8 cellular contexts compared by ENCODE assay signal in genomic region chr17:18224428-18225120, GRCh38. TPM values are rescaled to one million over a fixed set of nuclear protein-coding genes. Genes with fewer than 3 reads are reported as not detected.
DNase-seq lines count a peak whose midpoint lies in the region; ATAC-seq, FAIRE-seq and TF ChIP-seq lines count a peak whose summit lies in the region.

No MANE protein-coding gene starts in this region.

- TF ChIP-seq CTCF in GM12878 (IDR thresholded peaks at IDR 0.05 in 2 of 3, conservative IDR thresholded peaks at IDR 0.05 in 1 of 3; ENCODE audit: control insufficient read depth in 2 of 3, extremely low read depth in 1 of 3, insufficient read depth in 1 of 3, low read depth in 3 of 3, low read length in 3 of 3) (no peak), keratinocyte (optimal IDR thresholded peaks at IDR 0.05 in 1 of 3, IDR thresholded peaks at IDR 0.05 in 1 of 3, conservative IDR thresholded peaks at IDR 0.05 in 1 of 3; ENCODE audit: extremely low read depth in 1 of 3, insufficient read depth in 2 of 3, low read length in 3 of 3) (no peak), tibial nerve (IDR thresholded peaks at IDR 0.05) (no peak)

- H3K27ac ChIP-seq in GM12878 (ENCODE audit: control insufficient read depth, insufficient read depth) (no peak overlapping the region), keratinocyte (ENCODE audit: control insufficient read depth, insufficient read depth, low read length) (no peak overlapping the region), tibial nerve (peak overlapping the region; percentile 63 to 83 (median 69))

- H2AFZ ChIP-seq in GM12878 (ENCODE audit: control insufficient read depth, low read depth, low read length) = peak overlapping the region; percentile 91
- peak overlapping the region; percentile 91 for H2AFZ ChIP-seq in keratinocyte (ENCODE audit: control insufficient read depth, low read length)

- CTCF ChIA-PET in activated CD4-positive, alpha-beta T cell treated with anti-CD3 and anti-CD28 coated beads, Interleukin-2, amount 10 ng/mL, durations not matched to agents 7 days and 5 days (lab: Charles Lee) = interaction anchor here (0.8 to 1.7 kb wide), 4 partner anchors 12 to 36 kb away, joined by 3 read pairs; no protein-coding TSS in a partner anchor
- CTCF ChIA-PET in GM12878 (lab: Yijun Ruan, JAX) = interaction anchor here (1.3 kb wide), 1 partner anchor 82 kb away, joined by 5 read pairs; no protein-coding TSS in a partner anchor

- H3K4me2 ChIP-seq in GM12878 (ENCODE audit: control insufficient read depth, insufficient read depth) (peak overlapping the region; percentile 67; the same call in 1 of the 2 replicates), keratinocyte (ENCODE audit: control insufficient read depth, extremely low read depth, insufficient read depth, low read depth, low read length) (peak overlapping the region; percentile 85)

- no peaks in the 10 kb centered on the region for H3K9me3 Mint-ChIP-seq in activated CD4-positive, alpha-beta T cell treated with anti-CD3 and anti-CD28 coated beads, Interleukin-2, amount 10 ng/mL, durations not matched to agents 7 days and 5 days

- no peaks in the 10 kb centered on the region for H3K27me3 Mint-ChIP-seq in activated CD4-positive, alpha-beta T cell treated with anti-CD3 and anti-CD28 coated beads, Interleukin-2, amount 10 ng/mL, durations not matched to agents 7 days and 5 days

- TF ChIP-seq POLR2A in GM12878 (IDR thresholded peaks at IDR 0.05; ENCODE audit: low read depth, low read length) (no peak), tibial nerve (IDR thresholded peaks at IDR 0.05) (no peak)

- no peak for FAIRE-seq in GM12878 (lab: Jason Lieb, UNC)
- FAIRE-seq in keratinocyte (lab: Jason Lieb, UNC) = no peak

- TF ChIP-seq EP300 in GM12878 (IDR thresholded peaks at IDR 0.05; ENCODE audit: borderline replicate concordance in 1 of 2, control insufficient read depth in 1 of 2, low read depth in 2 of 2, low read length in 2 of 2) = no peak
- no peak for TF ChIP-seq EP300 in tibial nerve (IDR thresholded peaks at IDR 0.05)

- no peak overlapping the region for H3K4me3 ChIP-seq in GM12878
- peak overlapping the region in 2 of 3 experiments; percentile 48 to 67 for H3K4me3 ChIP-seq in keratinocyte (ENCODE audit: control insufficient read depth in 2 of 3, extremely low read depth in 1 of 3, insufficient read depth in 2 of 3, low read depth in 1 of 3, low read length in 3 of 3)
- peak overlapping the region; percentile 27 to 77 (median 32) for H3K4me3 ChIP-seq in tibial nerve

- no peaks in the 10 kb centered on the region for H3K36me3 Mint-ChIP-seq in activated CD4-positive, alpha-beta T cell treated with anti-CD3 and anti-CD28 coated beads, Interleukin-2, amount 10 ng/mL, durations not matched to agents 7 days and 5 days (ENCODE audit: low read depth)

- DNase-seq in activated CD4-positive, alpha-beta T cell treated with anti-CD3 and anti-CD28 coated beads, Interleukin-2, amount 10 ng/mL, durations not matched to agents 7 days and 5 days = no peak
- DNase-seq in activated CD4-positive, alpha-beta T cell treated with anti-CD3 and anti-CD28 coated beads for 4 hours = no peak
- DNase-seq in GM12878 (ENCODE audit: low read depth, low spot score) (no peak), keratinocyte (ENCODE audit: low read depth, low spot score) (no peak), tibial nerve (ENCODE audit: low spot score in 2 of 2) (no peak), DMS153 treated with DMSO at 0.1 percent for 48 hours (lab: John Stamatoyannopoulos, UW; ENCODE audit: unreplicated experiment) (no peak), D341Med (ENCODE audit: low spot score) (no peak)

- RAD21 ChIA-PET in GM12878 (lab: Charles Lee; ENCODE audit: unreplicated experiment) = no interaction called here

- intact Hi-C loops in GM12878 (cut with micrococcal nuclease; ENCODE audit: unreplicated experiment) = loop anchor here (5.0 kb wide), 1 partner anchor 42 kb away; the partner anchor contains the start of gene ALKBH5

- H3K4me1 ChIP-seq in GM12878 (ENCODE audit: control insufficient read depth, insufficient read depth, low read length) (peaks cover 10% of the 10 kb centered on the region), keratinocyte (ENCODE audit: control insufficient read depth, extremely low read depth, insufficient read depth, low read length) (peaks cover 8% of the 10 kb centered on the region), tibial nerve (peaks cover 0 to 43% (median 16%) of the 10 kb centered on the region in 4 donors)

- in situ Hi-C loops in GM12878 (cut with MboI) = no loop called here

- WGBS in GM12878 (ENCODE audit: insufficient coverage, insufficient replicate concordance, low lambda C conversion rate, missing lambda C conversion rate) = 45% methylated on average over 20 of the region's 21 CpGs
- 33 to 42% methylated on average over 14 to 20 of the region's 21 CpGs for WGBS in tibial nerve, 2 donors

- H3K36me3 ChIP-seq in GM12878 (ENCODE audit: control insufficient read depth in 2 of 2, insufficient read depth in 2 of 2, low read length in 1 of 2) = no peaks in the 10 kb centered on the region
- no peaks in the 10 kb centered on the region for H3K36me3 ChIP-seq in keratinocyte (ENCODE audit: control insufficient read depth in 2 of 2, extremely low read depth in 1 of 2, insufficient read depth in 2 of 2, low read length in 2 of 2)
- no peaks in the 10 kb centered on the region for H3K36me3 ChIP-seq in tibial nerve

- H3K27me3 ChIP-seq in GM12878 (replicated peaks in 1 of 2; ENCODE audit: control insufficient read depth in 2 of 2, insufficient read depth in 2 of 2, low read length in 1 of 2) (no peaks in the 10 kb centered on the region), keratinocyte (ENCODE audit: control insufficient read depth, extremely low read depth, insufficient read depth, low read length) (no peaks in the 10 kb centered on the region), tibial nerve (no peaks in the 10 kb centered on the region)

- SMC1A ChIA-PET in GM12878 (lab: Charles Lee; ENCODE audit: uncharacterized antibody, unreplicated experiment) = interaction anchor here (1.2 kb wide), 1 partner anchor 42 kb away, joined by 3 read pairs; no protein-coding TSS in a partner anchor

- no peak for TF ChIP-seq RAD21 in GM12878 (IDR thresholded peaks at IDR 0.05; ENCODE audit: insufficient read depth, low read depth, low read length)

- H3K4me3 Mint-ChIP-seq in activated CD4-positive, alpha-beta T cell treated with anti-CD3 and anti-CD28 coated beads, Interleukin-2, amount 10 ng/mL, durations not matched to agents 7 days and 5 days = peak overlapping the region; percentile 61

- no TSS peak for BruUV-seq in GM12878 (replicated peaks; lab: Mats Ljungman, UMichigan)

- no peak overlapping the region for H3K9ac ChIP-seq in GM12878 (ENCODE audit: control insufficient read depth, insufficient read depth, low read length)
- peak overlapping the region; percentile 44 for H3K9ac ChIP-seq in keratinocyte (ENCODE audit: control insufficient read depth, extremely low read depth, insufficient read depth, low read length)

- peaks cover 2% of the 10 kb centered on the region for H3K9me1 ChIP-seq in keratinocyte (ENCODE audit: control insufficient read depth, extremely low read depth, insufficient read depth, low read length)

- H3K27ac Mint-ChIP-seq in activated CD4-positive, alpha-beta T cell treated with anti-CD3 and anti-CD28 coated beads, Interleukin-2, amount 10 ng/mL, durations not matched to agents 7 days and 5 days = peak overlapping the region; percentile 36

- ATAC-seq in GM12878 (no peak), GM18870 (IDR thresholded peaks at IDR 0.05; ENCODE audit: unreplicated experiment) (no peak)

- POLR2A ChIA-PET in activated CD4-positive, alpha-beta T cell treated with anti-CD3 and anti-CD28 coated beads, Interleukin-2, amount 10 ng/mL, durations not matched to agents 7 days and 5 days (lab: Charles Lee) = interaction anchor here (0.6 kb wide), 2 partner anchors 9 to 37 kb away, joined by 3 read pairs; no protein-coding TSS in a partner anchor
- POLR2A ChIA-PET in GM12878 (lab: Charles Lee) = interaction anchor here (0.6 to 0.9 kb wide), 2 partner anchors 32 to 35 kb away, joined by 3 to 4 read pairs; no protein-coding TSS in a partner anchor

- dilution Hi-C loops in keratinocyte (cut with MboI; ENCODE audit: extremely low pct_ligation_motif_present, low sequenced_read_pairs) = no loop called here

- no peaks in the 10 kb centered on the region for H3K9me3 ChIP-seq in GM12878 (replicated peaks; ENCODE audit: control insufficient read depth, insufficient read depth, low read length)
- no peaks in the 10 kb centered on the region for H3K9me3 ChIP-seq in keratinocyte (ENCODE audit: control insufficient read depth, low read depth, low read length)
- H3K9me3 ChIP-seq in tibial nerve = no peaks in the 10 kb centered on the region

- peaks cover 28% of the 10 kb centered on the region for H3K4me1 Mint-ChIP-seq in activated CD4-positive, alpha-beta T cell treated with anti-CD3 and anti-CD28 coated beads, Interleukin-2, amount 10 ng/mL, durations not matched to agents 7 days and 5 days

- no peaks in the 10 kb centered on the region for H3K79me2 ChIP-seq in GM12878 (ENCODE audit: control insufficient read depth, insufficient read depth, low read length)
- peaks cover 29% of the 10 kb centered on the region for H3K79me2 ChIP-seq in keratinocyte (ENCODE audit: control insufficient read depth, insufficient read depth, low read length)

- H4K20me1 ChIP-seq in GM12878 (ENCODE audit: control insufficient read depth, insufficient read depth) (no peaks in the 10 kb centered on the region), keratinocyte (ENCODE audit: control insufficient read depth, extremely low read depth, insufficient read depth, low read length) (no peaks in the 10 kb centered on the region)

RNA-seq across cellular contexts. Expression of gene LLGL1, which starts 0.9 kb away (rescaled TPM):
- total RNA-seq in activated CD4-positive, alpha-beta T cell treated with anti-CD3 and anti-CD28 coated beads, Interleukin-2, amount 10 ng/mL, durations not matched to agents 7 days and 5 days = 10 to 100 TPM; 24.7 to 24.9 TPM
- total RNA-seq in GM12878 (2013; cell fraction: nucleolus; rRNA removed) = 3.1 and 3.5 TPM in 2 replicates
- total RNA-seq in GM12878 (2014; rRNA removed) = 5.9 and 7.8 TPM in 2 replicates
- 1.9 and 3.0 TPM in 2 replicates for total RNA-seq in GM12878 (2014; rRNA removed; fragmentation: Illumina TruSeq; extraction: Trizol)
- 8.8 and 9.2 TPM in 2 replicates for total RNA-seq in GM12878 (2021)
- polyA plus RNA-seq in GM12878 (2011; ENCODE audit: low read depth) = 1.3 TPM
- polyA plus RNA-seq in GM12878 (2011; rRNA removed) = 1.5 and 3.7 TPM in 2 replicates
- 6.0 and 9.3 TPM in 2 replicates for polyA plus RNA-seq in GM12878 (2011; cell fraction: cytosol; rRNA removed)
- 6.7 and 10.5 TPM in 2 replicates for polyA plus RNA-seq in GM12878 (2011; cell fraction: nucleus; rRNA removed)
- polyA plus RNA-seq in GM12878 (2012) = 2.8 and 3.0 TPM in 2 replicates
- polyA plus RNA-seq in GM12878 (2014; fragmentation: Illumina TruSeq; extraction: Trizol) = 0.70 and 2.0 TPM in 2 replicates
- under 1 TPM; 0.02 TPM for polyA plus RNA-seq in GM12878 (2014; fragmentation: Nextera tagmentation; extraction: Ambion mirVana)
- polyA plus RNA-seq in GM12878 (2014; rRNA removed) = 8.7 and 9.8 TPM in 2 replicates
- 1 to 10 TPM in 1 of 2 experiments, under 1 TPM in 1; 0.82 to 1.3 TPM for polyA plus RNA-seq in GM12878 (2016; fragmentation: Nextera tagmentation; extraction: Ambion mirVana)
- 3.9 and 8.6 TPM in 2 replicates for polyA minus RNA-seq in GM12878 (2011; rRNA and poly(A)+ RNA removed)
- polyA minus RNA-seq in GM12878 (2011; cell fraction: cytosol; rRNA and poly(A)+ RNA removed) = 3.6 and 4.1 TPM in 2 replicates
- polyA minus RNA-seq in GM12878 (2011; cell fraction: nucleus; rRNA and poly(A)+ RNA removed) = 1.9 and 3.4 TPM in 2 replicates
- polyA plus RNA-seq in keratinocyte = 13.8 to 24.7 TPM (median 22.6 TPM) in 3 replicates
- 4.3 TPM for polyA plus RNA-seq in keratinocyte (2011; ENCODE audit: low read depth)
- 13.0 and 26.4 TPM in 2 replicates for polyA plus RNA-seq in keratinocyte (2011; cell fraction: cytosol; rRNA removed)
- 29.1 and 37.8 TPM in 2 replicates for polyA plus RNA-seq in keratinocyte (2011; cell fraction: nucleus; rRNA removed)
- 9.8 and 22.3 TPM in 2 replicates for polyA plus RNA-seq in keratinocyte (2012; ENCODE audit: low replicate concordance)
- polyA minus RNA-seq in keratinocyte = 25.2 to 45.1 TPM (median 34.6 TPM) in 3 replicates
- 54.5 TPM for polyA minus RNA-seq in keratinocyte (2011; cell fraction: cytosol; rRNA and poly(A)+ RNA removed)
- 32.7 and 34.8 TPM in 2 replicates for polyA minus RNA-seq in keratinocyte (2011; cell fraction: nucleus; rRNA and poly(A)+ RNA removed)
- 10 to 100 TPM; 20.9 to 30.2 (median 27.9) TPM for total RNA-seq in tibial nerve

RNA-seq across cellular contexts. Expression of gene FLII, which starts 34.0 kb away (rescaled TPM):
- total RNA-seq in activated CD4-positive, alpha-beta T cell treated with anti-CD3 and anti-CD28 coated beads, Interleukin-2, amount 10 ng/mL, durations not matched to agents 7 days and 5 days = 100 to 1,000 TPM; 323 to 328 TPM
- 93.7 and 103 TPM in 2 replicates for total RNA-seq in GM12878 (2013; cell fraction: nucleolus; rRNA removed)
- total RNA-seq in GM12878 (2014; rRNA removed) (109 and 118 TPM in 2 replicates), GM12878 (2014; rRNA removed; fragmentation: Illumina TruSeq; extraction: Trizol) (83.1 and 84.3 TPM in 2 replicates), GM12878 (2021) (169 and 182 TPM in 2 replicates), tibial nerve (100 to 1,000 TPM; 284 to 466 (median 335) TPM)
- 124 TPM for polyA plus RNA-seq in GM12878 (2011; ENCODE audit: low read depth)
- polyA plus RNA-seq in GM12878 (2011; rRNA removed) (110 and 200 TPM in 2 replicates), GM12878 (2014; fragmentation: Illumina TruSeq; extraction: Trizol) (75.4 and 94.4 TPM in 2 replicates), GM12878 (2014; fragmentation: Nextera tagmentation; extraction: Ambion mirVana) (10 to 100 TPM; 22.2 to 33.0 TPM), GM12878 (2014; rRNA removed) (122 and 124 TPM in 2 replicates), GM12878 (2016; fragmentation: Nextera tagmentation; extraction: Ambion mirVana) (100 to 1,000 TPM; 128 to 139 TPM), keratinocyte (376 to 509 TPM (median 404 TPM) in 3 replicates)
- 246 and 320 TPM in 2 replicates for polyA plus RNA-seq in GM12878 (2011; cell fraction: cytosol; rRNA removed)
- 551 and 585 TPM in 2 replicates for polyA plus RNA-seq in GM12878 (2011; cell fraction: nucleus; rRNA removed)
- 116 and 131 TPM in 2 replicates for polyA plus RNA-seq in GM12878 (2012)
- polyA minus RNA-seq in GM12878 (2011; rRNA and poly(A)+ RNA removed) = 230 and 280 TPM in 2 replicates
- 123 and 124 TPM in 2 replicates for polyA minus RNA-seq in GM12878 (2011; cell fraction: cytosol; rRNA and poly(A)+ RNA removed)
- 69.9 and 94.9 TPM in 2 replicates for polyA minus RNA-seq in GM12878 (2011; cell fraction: nucleus; rRNA and poly(A)+ RNA removed)
- polyA plus RNA-seq in keratinocyte (2011; ENCODE audit: low read depth) = 190 TPM
- 385 and 410 TPM in 2 replicates for polyA plus RNA-seq in keratinocyte (2011; cell fraction: cytosol; rRNA removed)
- 632 and 753 TPM in 2 replicates for polyA plus RNA-seq in keratinocyte (2011; cell fraction: nucleus; rRNA removed)
- 196 and 509 TPM in 2 replicates for polyA plus RNA-seq in keratinocyte (2012; ENCODE audit: low replicate concordance)
- polyA minus RNA-seq in keratinocyte = 589 to 1,561 TPM (median 721 TPM) in 3 replicates
- 529 TPM for polyA minus RNA-seq in keratinocyte (2011; cell fraction: cytosol; rRNA and poly(A)+ RNA removed)
- 248 and 269 TPM in 2 replicates for polyA minus RNA-seq in keratinocyte (2011; cell fraction: nucleus; rRNA and poly(A)+ RNA removed)

RNA-seq across cellular contexts. Expression of gene MIEF2, which starts 35.9 kb away (rescaled TPM):
- total RNA-seq in activated CD4-positive, alpha-beta T cell treated with anti-CD3 and anti-CD28 coated beads, Interleukin-2, amount 10 ng/mL, durations not matched to agents 7 days and 5 days = 1 to 10 TPM; 6.8 to 8.5 TPM
- total RNA-seq in GM12878 (2013; cell fraction: nucleolus; rRNA removed) = 27.7 and 31.4 TPM in 2 replicates
- total RNA-seq in GM12878 (2014; rRNA removed) (6.6 and 7.3 TPM in 2 replicates), GM12878 (2014; rRNA removed; fragmentation: Illumina TruSeq; extraction: Trizol) (1.6 and 1.7 TPM in 2 replicates), GM12878 (2021) (8.3 and 8.4 TPM in 2 replicates), tibial nerve (10 to 100 TPM; 16.2 to 31.7 (median 20.4) TPM)
- polyA plus RNA-seq in GM12878 (2011; ENCODE audit: low read depth) = 1.2 TPM
- polyA plus RNA-seq in GM12878 (2011; rRNA removed) (2.3 and 3.9 TPM in 2 replicates), GM12878 (2014; fragmentation: Illumina TruSeq; extraction: Trizol) (0.35 and 1.4 TPM in 2 replicates), GM12878 (2014; fragmentation: Nextera tagmentation; extraction: Ambion mirVana) (under 1 TPM; 0.16 to 0.42 TPM), GM12878 (2014; rRNA removed) (4.2 and 6.1 TPM in 2 replicates), GM12878 (2016; fragmentation: Nextera tagmentation; extraction: Ambion mirVana) (1 to 10 TPM; 7.1 to 9.2 TPM), keratinocyte (7.9 to 12.8 TPM (median 9.1 TPM) in 3 replicates)
- 9.7 and 10.0 TPM in 2 replicates for polyA plus RNA-seq in GM12878 (2011; cell fraction: cytosol; rRNA removed)
- 24.2 and 29.4 TPM in 2 replicates for polyA plus RNA-seq in GM12878 (2011; cell fraction: nucleus; rRNA removed)
- polyA plus RNA-seq in GM12878 (2012) = 6.0 and 9.4 TPM in 2 replicates
- polyA minus RNA-seq in GM12878 (2011; rRNA and poly(A)+ RNA removed) = 7.0 and 15.9 TPM in 2 replicates
- polyA minus RNA-seq in GM12878 (2011; cell fraction: cytosol; rRNA and poly(A)+ RNA removed) = 3.1 and 3.6 TPM in 2 replicates
- polyA minus RNA-seq in GM12878 (2011; cell fraction: nucleus; rRNA and poly(A)+ RNA removed) = 15.2 and 20.4 TPM in 2 replicates
- polyA plus RNA-seq in keratinocyte (2011; ENCODE audit: low read depth) = 5.2 TPM
- polyA plus RNA-seq in keratinocyte (2011; cell fraction: cytosol; rRNA removed) = 3.8 and 9.5 TPM in 2 replicates
- polyA plus RNA-seq in keratinocyte (2011; cell fraction: nucleus; rRNA removed) = 40.0 and 41.1 TPM in 2 replicates
- polyA plus RNA-seq in keratinocyte (2012; ENCODE audit: low replicate concordance) = 11.2 and 12.3 TPM in 2 replicates
- polyA minus RNA-seq in keratinocyte = 6.4 to 12.0 TPM (median 8.4 TPM) in 3 replicates
- polyA minus RNA-seq in keratinocyte (2011; cell fraction: cytosol; rRNA and poly(A)+ RNA removed) = 15.5 TPM
- 29.0 and 30.2 TPM in 2 replicates for polyA minus RNA-seq in keratinocyte (2011; cell fraction: nucleus; rRNA and poly(A)+ RNA removed)

RNA-seq across cellular contexts. Expression of gene ALKBH5, which starts 40.9 kb away (rescaled TPM):
- 100 to 1,000 TPM in 1 of 2 experiments, 10 to 100 TPM in 1; 98.2 to 102 TPM for total RNA-seq in activated CD4-positive, alpha-beta T cell treated with anti-CD3 and anti-CD28 coated beads, Interleukin-2, amount 10 ng/mL, durations not matched to agents 7 days and 5 days
- total RNA-seq in GM12878 (2013; cell fraction: nucleolus; rRNA removed) = 39.1 and 42.2 TPM in 2 replicates
- total RNA-seq in GM12878 (2014; rRNA removed) = 62.7 and 65.9 TPM in 2 replicates
- 45.0 and 47.0 TPM in 2 replicates for total RNA-seq in GM12878 (2014; rRNA removed; fragmentation: Illumina TruSeq; extraction: Trizol)
- 77.0 and 78.3 TPM in 2 replicates for total RNA-seq in GM12878 (2021)
- 39.6 TPM for polyA plus RNA-seq in GM12878 (2011; ENCODE audit: low read depth)
- 98.6 and 99.9 TPM in 2 replicates for polyA plus RNA-seq in GM12878 (2011; rRNA removed)
- polyA plus RNA-seq in GM12878 (2011; cell fraction: cytosol; rRNA removed) = 113 and 137 TPM in 2 replicates
- 52.2 and 54.1 TPM in 2 replicates for polyA plus RNA-seq in GM12878 (2011; cell fraction: nucleus; rRNA removed)
- 60.4 and 69.4 TPM in 2 replicates for polyA plus RNA-seq in GM12878 (2012)
- 34.8 and 44.7 TPM in 2 replicates for polyA plus RNA-seq in GM12878 (2014; fragmentation: Illumina TruSeq; extraction: Trizol)
- polyA plus RNA-seq in GM12878 (2014; fragmentation: Nextera tagmentation; extraction: Ambion mirVana) = 10 to 100 TPM; 13.7 to 31.8 TPM
- polyA plus RNA-seq in GM12878 (2014; rRNA removed) = 51.8 and 54.0 TPM in 2 replicates
- polyA plus RNA-seq in GM12878 (2016; fragmentation: Nextera tagmentation; extraction: Ambion mirVana) = 10 to 100 TPM; 53.0 to 59.3 TPM
- polyA minus RNA-seq in GM12878 (2011; rRNA and poly(A)+ RNA removed) = 120 and 218 TPM in 2 replicates
- 84.7 and 89.1 TPM in 2 replicates for polyA minus RNA-seq in GM12878 (2011; cell fraction: cytosol; rRNA and poly(A)+ RNA removed)
- 25.6 and 36.5 TPM in 2 replicates for polyA minus RNA-seq in GM12878 (2011; cell fraction: nucleus; rRNA and poly(A)+ RNA removed)
- polyA plus RNA-seq in keratinocyte = 41.5 to 71.3 TPM (median 50.2 TPM) in 3 replicates
- polyA plus RNA-seq in keratinocyte (2011; ENCODE audit: low read depth) = 17.1 TPM
- 51.0 and 54.6 TPM in 2 replicates for polyA plus RNA-seq in keratinocyte (2011; cell fraction: cytosol; rRNA removed)
- polyA plus RNA-seq in keratinocyte (2011; cell fraction: nucleus; rRNA removed) = 30.2 and 31.4 TPM in 2 replicates
- polyA plus RNA-seq in keratinocyte (2012; ENCODE audit: low replicate concordance) = 27.8 and 45.8 TPM in 2 replicates
- 85.6 to 109 TPM (median 91.2 TPM) in 3 replicates for polyA minus RNA-seq in keratinocyte
- 113 TPM for polyA minus RNA-seq in keratinocyte (2011; cell fraction: cytosol; rRNA and poly(A)+ RNA removed)
- 29.6 and 33.9 TPM in 2 replicates for polyA minus RNA-seq in keratinocyte (2011; cell fraction: nucleus; rRNA and poly(A)+ RNA removed)
- total RNA-seq in tibial nerve = 100 to 1,000 TPM in 1 of 4 donors, 10 to 100 TPM in 3; 73.9 to 110 (median 93.6) TPM

Comparison
In these comparisons a context has a peak if more than half of its experiments do, and no peak if none do; other contexts are left out.
1. H3K27ac ChIP-seq: peak in tibial nerve (4 of 4); none in GM12878 (single experiment) and keratinocyte (single experiment).